ENCODE assay signal across 20 cellular contexts in the genomic region with DNA sequence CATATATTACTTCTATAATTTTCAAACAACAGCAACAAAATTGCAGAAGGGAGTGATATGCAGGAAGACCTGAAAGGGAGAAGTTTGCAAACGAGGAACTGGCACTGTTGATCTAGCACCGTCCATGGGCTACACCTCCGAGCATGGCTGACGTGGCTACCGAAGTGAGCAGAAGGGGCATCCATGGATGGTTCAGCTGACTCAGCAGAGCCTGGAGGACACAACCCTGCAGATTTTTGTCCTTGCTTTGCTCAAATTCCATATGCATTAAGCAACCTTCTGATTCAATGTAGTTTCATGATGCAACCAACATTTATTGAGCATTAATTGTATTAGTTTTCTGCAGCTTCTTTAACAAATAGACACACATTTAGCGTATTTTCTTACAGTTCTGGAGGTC.
DNase-seq lines count a peak whose midpoint lies in the region; ATAC-seq, FAIRE-seq and TF ChIP-seq lines count a peak whose summit lies in the region.
"Had no signal": no experiment of that assay in that cellular context is flagged by ENCODE, and none has a peak within 500 bp of the region (broad histone marks: within the 10 kb centered on the region; RNA-seq: fewer than 3 reads in every experiment).

No MANE protein-coding gene starts in this region.

- BruUV-seq in HepG2 (replicated peaks; lab: Mats Ljungman, UMichigan) (no TSS peak), K562 (replicated peaks; lab: Mats Ljungman, UMichigan) (no TSS peak)

- H3K4me2 ChIP-seq in HepG2 (ENCODE audit: low read depth, low read length) (no peak overlapping the region), K562 (ENCODE audit: insufficient read depth, low read length) (no peak overlapping the region)
- H3K4me2 ChIP-seq: GM23338 had no signal

- CTCF ChIA-PET in HepG2 (lab: Yijun Ruan, JAX; ENCODE audit: low intra/inter-chr PET ratio, low total read pairs) (no interaction called here), K562 (lab: Yijun Ruan, JAX; ENCODE audit: low intra/inter-chr PET ratio) (no interaction called here), WTC11 (lab: Charles Lee) (no interaction called here)

- peaks cover 13% of the 10 kb centered on the region for H3K9me3 Mint-ChIP-seq in WTC11
- peaks cover 2% of the 10 kb centered on the region in 2 donors for H3K9me3 Mint-ChIP-seq in activated T-cell treated with anti-CD3 and anti-CD28 coated beads, Interleukin-2, amount 50 U/mL, for 72 hours

- H3K4me3 ChIP-seq in HepG2 (replicated peaks in 1 of 3; ENCODE audit: insufficient read depth in 1 of 3, low read depth in 2 of 3, low read length in 3 of 3) (no peak overlapping the region), right lobe of liver (no peak overlapping the region), K562 (no peak overlapping the region), esophagus muscularis mucosa (no peak overlapping the region)
- H3K4me3 ChIP-seq: GM23338, HAP-1 had no signal

- no peaks in the 10 kb centered on the region for H3K36me3 Mint-ChIP-seq in WTC11
- no peaks in the 10 kb centered on the region for H3K36me3 Mint-ChIP-seq in activated T-cell treated with anti-CD3 and anti-CD28 coated beads, Interleukin-2, amount 50 U/mL, for 72 hours (ENCODE audit: insufficient read depth in 2 of 2)
- H3K36me3 Mint-ChIP-seq: CD4-positive, alpha-beta memory T cell had no signal

- TF ChIP-seq POLR2A in HepG2 (IDR thresholded peaks at IDR 0.05; ENCODE audit: insufficient read depth in 1 of 2, low read depth in 2 of 2, low read length in 2 of 2) (no peak), right lobe of liver (IDR thresholded peaks at IDR 0.05) (no peak), K562 (conservative IDR thresholded peaks at IDR 0.05) (no peak), esophagus muscularis mucosa (IDR thresholded peaks at IDR 0.05; ENCODE audit: low read depth) (no peak)

- H3K4me3 Mint-ChIP-seq in WTC11, result no peak overlapping the region
- no peak overlapping the region for H3K4me3 Mint-ChIP-seq in activated T-cell treated with anti-CD3 and anti-CD28 coated beads, Interleukin-2, amount 50 U/mL, for 72 hours
- H3K4me3 Mint-ChIP-seq: CD4-positive, alpha-beta memory T cell; GM23338; HFFc6 had no signal

- in situ Hi-C loops in HepG2 (cut with HindIII; ENCODE audit: extremely low pct_ligation_motif_present, low pct_unique_long_range_greater_than_20kb), result no loop called here
- in situ Hi-C loops in K562 (cut with MboI), result no loop called here

- intact Hi-C loops in HepG2 (cut with micrococcal nuclease; ENCODE audit: unreplicated experiment) (no loop called here), right lobe of liver (cut with DNase I) (no loop called here), K562 (cut with micrococcal nuclease) (no loop called here), esophagus muscularis mucosa (cut with DNase I) (no loop called here)

- H3K79me2 ChIP-seq in HepG2 (ENCODE audit: insufficient read depth, low read length) (no peaks in the 10 kb centered on the region), K562 (ENCODE audit: control insufficient read depth, insufficient read depth, low read length) (no peaks in the 10 kb centered on the region)

- DNase-seq in HepG2 (ENCODE audit: low spot score) (no peak), right lobe of liver (no peak), K562 (ENCODE audit: extremely low read depth in 1 of 4, low spot score in 3 of 4) (no peak), esophagus muscularis mucosa (ENCODE audit: extremely low spot score) (peak; percentile 45), WTC11 (ENCODE audit: low spot score) (no peak), urothelium cell line (ENCODE audit: low spot score) (no peak)
- no peak for DNase-seq in activated T-cell treated with anti-CD3 and anti-CD28 coated beads, Interleukin-2, amount 50 U/mL, for 72 hours
- DNase-seq: 8988T, C1 segment of cervical spinal cord, Calu3, COR-L47, DMS53, GF-D8, HFFc6 had no signal

- H3K27me3 ChIP-seq in HepG2 (ENCODE audit: control insufficient read depth in 1 of 2, insufficient read depth in 2 of 2, low read length in 2 of 2), result no peaks in the 10 kb centered on the region
- H3K27me3 ChIP-seq in right lobe of liver, result no peaks in the 10 kb centered on the region
- H3K27me3 ChIP-seq in K562 (ENCODE audit: control insufficient read depth in 2 of 2, insufficient read depth in 2 of 2, low read length in 2 of 2), result peaks cover 0 to 14% of the 10 kb centered on the region in 2 experiments; a peak in 1 of 5 replicates
- H3K27me3 ChIP-seq in esophagus muscularis mucosa, result peaks cover 0 to 28% (median 0%) of the 10 kb centered on the region in 4 donors

- H3K27me3 Mint-ChIP-seq in WTC11 (ENCODE audit: low read depth), result peaks cover 40% of the 10 kb centered on the region
- peaks cover 38% of the 10 kb centered on the region for H3K27me3 Mint-ChIP-seq in activated T-cell treated with anti-CD3 and anti-CD28 coated beads, Interleukin-2, amount 50 U/mL, for 72 hours (ENCODE audit: low read depth)

- H3K36me3 ChIP-seq in HepG2 (replicated peaks in 1 of 2; ENCODE audit: control insufficient read depth in 1 of 2, insufficient read depth in 2 of 2, low read length in 2 of 2), result no peaks in the 10 kb centered on the region
- H3K36me3 ChIP-seq in right lobe of liver, result no peaks in the 10 kb centered on the region
- H3K36me3 ChIP-seq in K562 (ENCODE audit: control insufficient read depth, insufficient read depth, low read length), result no peaks in the 10 kb centered on the region
- no peaks in the 10 kb centered on the region for H3K36me3 ChIP-seq in esophagus muscularis mucosa
- H3K36me3 ChIP-seq: HAP-1 had no signal

- no peaks in the 10 kb centered on the region for H3K9me3 ChIP-seq in HepG2 (ENCODE audit: low read length)
- no peaks in the 10 kb centered on the region for H3K9me3 ChIP-seq in right lobe of liver
- H3K9me3 ChIP-seq in K562 (replicated peaks; ENCODE audit: control insufficient read depth, insufficient read depth, low read depth, low read length), result no peaks in the 10 kb centered on the region
- H3K9me3 ChIP-seq in esophagus muscularis mucosa, result no peaks in the 10 kb centered on the region
- H3K9me3 ChIP-seq: HAP-1 had no signal

- H3K4me1 Mint-ChIP-seq in WTC11, result no peaks in the 10 kb centered on the region
- H3K4me1 Mint-ChIP-seq in activated T-cell treated with anti-CD3 and anti-CD28 coated beads, Interleukin-2, amount 50 U/mL, for 72 hours (ENCODE audit: low read depth), result no peaks in the 10 kb centered on the region
- H3K4me1 Mint-ChIP-seq: CD4-positive, alpha-beta memory T cell; GM23338 had no signal

- no peak for TF ChIP-seq RAD21 in HepG2 (CRISPR knock-in tag; IDR thresholded peaks at IDR 0.05)
- TF ChIP-seq RAD21 in K562 (CRISPR knock-in tag; conservative IDR thresholded peaks at IDR 0.05 in 1 of 2, IDR thresholded peaks at IDR 0.05 in 1 of 2), result no peak

- H3K27ac Mint-ChIP-seq in WTC11, result no peak overlapping the region
- H3K27ac Mint-ChIP-seq in activated T-cell treated with anti-CD3 and anti-CD28 coated beads, Interleukin-2, amount 50 U/mL, for 72 hours, result no peak overlapping the region
- H3K27ac Mint-ChIP-seq: CD4-positive, alpha-beta memory T cell; GM23338; HFFc6 had no signal

- WGBS in HepG2 (ENCODE audit: low lambda C conversion rate), result 0% methylated on average over 6 of the region's 6 CpGs
- 28% methylated on average over 5 of the region's 6 CpGs for WGBS in right lobe of liver (ENCODE audit: insufficient coverage, low coverage, low lambda C conversion rate, missing lambda C conversion rate)
- WGBS in K562 (ENCODE audit: insufficient coverage, low coverage, missing lambda C conversion rate), result 2% methylated on average over 6 of the region's 6 CpGs
- WGBS in esophagus muscularis mucosa, result 57% methylated on average over 6 of the region's 6 CpGs

- no peak overlapping the region for H2AFZ ChIP-seq in HepG2 (ENCODE audit: low read length)
- no peak overlapping the region for H2AFZ ChIP-seq in K562 (ENCODE audit: low read depth, low read length)
- H2AFZ ChIP-seq: GM23338 had no signal

- TF ChIP-seq CTCF in HepG2 (CRISPR knock-in tag; IDR thresholded peaks at IDR 0.05) (no peak), right lobe of liver (IDR thresholded peaks at IDR 0.05) (no peak), K562 (IDR thresholded peaks at IDR 0.05 in 2 of 3, conservative IDR thresholded peaks at IDR 0.05 in 1 of 3; ENCODE audit: insufficient read depth in 2 of 3, low read depth in 1 of 3, low read length in 3 of 3) (no peak), esophagus muscularis mucosa (IDR thresholded peaks at IDR 0.05) (no peak), WTC11 (IDR thresholded peaks at IDR 0.05) (no peak)

- H3K4me1 ChIP-seq in HepG2 (ENCODE audit: insufficient read depth, low read length) (no peaks in the 10 kb centered on the region), right lobe of liver (no peaks in the 10 kb centered on the region), K562 (replicated peaks in 1 of 2; ENCODE audit: control insufficient read depth in 2 of 2, insufficient read depth in 2 of 2, low read length in 2 of 2) (no peaks in the 10 kb centered on the region), esophagus muscularis mucosa (no peaks in the 10 kb centered on the region)
- H3K4me1 ChIP-seq: HAP-1 had no signal

- FAIRE-seq in HepG2 (lab: Jason Lieb, UNC) (no peak), K562 (lab: Jason Lieb, UNC) (no peak), urothelium cell line (lab: Jason Lieb, UNC) (no peak)
- FAIRE-seq: GM12891, GM18507, H54 had no signal

- no peak overlapping the region for H3K9ac ChIP-seq in HepG2 (ENCODE audit: insufficient read depth, low read depth, low read length)
- H3K9ac ChIP-seq in K562 (ENCODE audit: insufficient read depth in 1 of 2, low read depth in 2 of 2, low read length in 2 of 2), result no peak overlapping the region

- no peaks in the 10 kb centered on the region for H3K9me1 ChIP-seq in K562 (ENCODE audit: control insufficient read depth, insufficient read depth, low read length)

- H3K27ac ChIP-seq in HepG2 (ENCODE audit: extremely low read length, insufficient read depth, low read length), result no peak overlapping the region
- no peak overlapping the region for H3K27ac ChIP-seq in right lobe of liver
- no peak overlapping the region for H3K27ac ChIP-seq in K562 (ENCODE audit: extremely low read depth, low read depth, low read length)
- H3K27ac ChIP-seq in esophagus muscularis mucosa (replicated peaks in 1 of 4), result no peak overlapping the region

- POLR2A ChIA-PET in HepG2 (lab: Yijun Ruan, JAX) (no interaction called here), K562 (lab: Yijun Ruan, JAX) (interaction anchor here (0.6 to 0.7 kb wide), 2 partner anchors 186 to 1196 kb away, joined by 3 read pairs; no protein-coding TSS in a partner anchor), WTC11 (lab: Charles Lee) (no interaction called here)

- ATAC-seq in HepG2 (no peak), right lobe of liver (no peak), K562 (no peak), WTC11 (no peak)
- no peak for ATAC-seq in activated T-cell treated with anti-CD3 and anti-CD28 coated beads, Interleukin-2, amount 50 U/mL, for 72 hours (replicated peaks in 1 of 2)
- ATAC-seq: GM23338 had no signal

- no peak for TF ChIP-seq EP300 in HepG2 (IDR thresholded peaks at IDR 0.05; ENCODE audit: low read depth in 2 of 2, low read length in 2 of 2)
- no peak for TF ChIP-seq EP300 in HepG2 (CRISPR knock-in tag; IDR thresholded peaks at IDR 0.05; ENCODE audit: borderline replicate concordance)
- no peak for TF ChIP-seq EP300 in K562 (IDR thresholded peaks at IDR 0.05; ENCODE audit: low read length)
- TF ChIP-seq EP300 in esophagus muscularis mucosa (IDR thresholded peaks at IDR 0.05), result no peak

- H4K20me1 ChIP-seq in HepG2 (ENCODE audit: insufficient read depth, low read length), result no peaks in the 10 kb centered on the region
- no peaks in the 10 kb centered on the region for H4K20me1 ChIP-seq in K562 (replicated peaks; ENCODE audit: control insufficient read depth, insufficient read depth, low read length)
